Comparison of ENCODE assay signal across 14 cellular contexts in the genomic region with DNA sequence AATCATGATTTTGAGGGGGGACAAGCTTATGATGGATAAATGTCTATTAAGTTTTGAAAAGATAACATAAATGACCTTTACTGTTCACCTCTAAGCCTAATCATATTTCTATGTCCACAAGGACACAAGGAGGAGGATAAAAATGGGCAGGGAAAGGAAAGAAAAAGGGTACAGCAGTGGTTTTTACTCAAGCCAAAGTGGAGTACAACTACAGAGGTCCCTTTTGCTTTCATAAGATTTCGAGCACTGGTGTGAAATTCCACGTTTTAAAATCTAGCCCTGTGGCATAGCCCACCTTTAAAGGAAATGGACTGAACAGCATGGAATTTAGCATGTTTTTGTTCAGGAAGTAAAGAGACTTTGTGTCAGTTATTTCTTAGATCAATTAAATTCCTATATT.
"Had no signal": no experiment of that assay in that cellular context is flagged by ENCODE, and none has a peak within 500 bp of the region (broad histone marks: within the 10 kb centered on the region; RNA-seq: fewer than 3 reads in every experiment).

No MANE protein-coding gene starts in this region.

- H3K27me3 ChIP-seq: gastrocnemius medialis, heart right ventricle had no signal

- H3K4me3 Mint-ChIP-seq: activated T-helper 17 cell treated with anti-CD3 and anti-CD28 coated beads, Interleukin-2, amount 50 U/mL, for 72 hours; naive thymus-derived CD4-positive, alpha-beta T cell; T-helper 2 cell treated with Interferon-gamma antibody and Interleukin-4, amounts not matched to agents 5 μg/mL and 100 μg/mL, for 36 hours had no signal

- H3K27ac Mint-ChIP-seq: activated T-helper 17 cell treated with anti-CD3 and anti-CD28 coated beads, Interleukin-2, amount 50 U/mL, for 72 hours; naive thymus-derived CD4-positive, alpha-beta T cell; T-helper 2 cell treated with Interferon-gamma antibody and Interleukin-4, amounts not matched to agents 5 μg/mL and 100 μg/mL, for 36 hours had no signal

- ATAC-seq: activated CD4-positive, CD25-positive, alpha-beta regulatory T cell treated with anti-CD3 and anti-CD28 coated beads, Interleukin-2, amount 50 U/mL, for 24 hours; activated T-helper 17 cell treated with anti-CD3 and anti-CD28 coated beads, Interleukin-2, amount 50 U/mL, for 72 hours; gastrocnemius medialis; heart right ventricle; naive thymus-derived CD4-positive, alpha-beta T cell; stimulated activated naive CD8-positive, alpha-beta T cell treated with anti-CD3 and anti-CD28 coated beads, Interleukin-15, Interleukin-2, amounts not matched to agents 100 U/mL and 50 U/mL, for 24 hours had no signal

- H3K27ac ChIP-seq: gastrocnemius medialis, heart right ventricle had no signal

- H3K4me1 Mint-ChIP-seq: activated T-helper 17 cell treated with anti-CD3 and anti-CD28 coated beads, Interleukin-2, amount 50 U/mL, for 72 hours had no signal

- H3K9me3 Mint-ChIP-seq: activated T-helper 17 cell treated with anti-CD3 and anti-CD28 coated beads, Interleukin-2, amount 50 U/mL, for 72 hours; T-helper 2 cell treated with Interferon-gamma antibody and Interleukin-4, amounts not matched to agents 5 μg/mL and 100 μg/mL, for 36 hours had no signal

- H3K9me3 ChIP-seq: gastrocnemius medialis, heart right ventricle, mucosa of descending colon had no signal

- H3K4me3 ChIP-seq: gastrocnemius medialis, heart right ventricle, mucosa of descending colon had no signal

- H3K4me1 ChIP-seq: gastrocnemius medialis had no signal

- H3K36me3 ChIP-seq: gastrocnemius medialis had no signal

- DNase-seq: activated CD4-positive, alpha-beta T cell treated with anti-CD3 and anti-CD28 coated beads, Interleukin-2, amount 50 U/mL, for 4 hours; activated naive CD4-positive, alpha-beta T cell treated with Interleukin-2 at 50 U/mL for 16 hours; cortex of kidney; effector CD8-positive, alpha-beta T cell; gastrocnemius medialis; heart right ventricle; mucosa of descending colon; naive thymus-derived CD4-positive, alpha-beta T cell; small intestine; stimulated activated naive CD8-positive, alpha-beta T cell treated with anti-CD3 and anti-CD28 coated beads, Interleukin-15, Interleukin-2, amounts not matched to agents 100 U/mL and 50 U/mL, for 24 hours; trophoblast cell had no signal
